In genomic region chr12:53251477-53252348, GRCh38 we compare ENCODE assay signal across 8 cellular contexts. TPM values are rescaled to one million over a fixed set of nuclear protein-coding genes. Genes with fewer than 3 reads are reported as not detected.
DNase-seq lines count a peak whose midpoint lies in the region; ATAC-seq and FAIRE-seq lines count a peak whose summit lies in the region.

No MANE protein-coding gene starts in this region.

- H3K27me3 ChIP-seq in MG63 (no peaks in the 10 kb centered on the region), trophoblast cell (ENCODE audit: insufficient read depth, low read length) (no peaks in the 10 kb centered on the region)

- peak overlapping the region; percentile 76 for H2AFZ ChIP-seq in trophoblast cell (ENCODE audit: insufficient read depth, low read length, poor library complexity)

- H3K27ac ChIP-seq in SK-N-MC: no peak overlapping the region
- H3K27ac ChIP-seq in trophoblast cell (ENCODE audit: low read depth, low read length): peak overlapping the region; percentile 78

- H3K79me2 ChIP-seq in trophoblast cell (ENCODE audit: control insufficient read depth, insufficient read depth, low read length, poor library complexity): peaks cover 3% of the 10 kb centered on the region

- peak overlapping the region; percentile 96 for H4K12ac ChIP-seq in trophoblast cell (ENCODE audit: low read depth, low read length)

- H2BK5ac ChIP-seq in trophoblast cell (ENCODE audit: low read depth, low read length, poor library complexity): peak overlapping the region; percentile 79

- peak; percentile 64 for DNase-seq in GDM1 (lab: John Stamatoyannopoulos, UW)
- peak; percentile 37 for DNase-seq in GOT3 (lab: John Stamatoyannopoulos, UW)
- peak; percentile 78 for DNase-seq in MG63
- DNase-seq in SK-N-MC (ENCODE audit: low read depth, low spot score): no peak
- peak; percentile 85 for DNase-seq in activated naive CD8-positive, alpha-beta T cell treated with anti-CD3 and anti-CD28 coated beads, Interleukin-2, amount 10 ng/mL, durations not matched to agents 7 days and 5 days
- peak; percentile 91 for DNase-seq in cardiac septum (ENCODE audit: low spot score)
- peak; percentile 84 to 91 for DNase-seq in trophoblast cell
- peak; percentile 93 for DNase-seq in urothelium cell line (ENCODE audit: low spot score)

- H4K91ac ChIP-seq in trophoblast cell (ENCODE audit: low read depth, low read length): peak overlapping the region; percentile 90

- ATAC-seq in activated naive CD8-positive, alpha-beta T cell treated with anti-CD3 and anti-CD28 coated beads, Interleukin-2, amount 10 ng/mL, durations not matched to agents 7 days and 5 days (ENCODE audit: low read depth): peak; percentile 85

- no CpG with 5 or more reads among the region's 51 CpGs for WGBS in trophoblast cell (ENCODE audit: extremely low coverage, insufficient coverage, insufficient read length)

- peak overlapping the region; percentile 87 for H3K9ac ChIP-seq in SK-N-MC (ENCODE audit: insufficient read length)
- peak overlapping the region; percentile 72 for H3K9ac ChIP-seq in trophoblast cell (ENCODE audit: low read length)

- H2BK12ac ChIP-seq in trophoblast cell (ENCODE audit: low read length): peak overlapping the region; percentile 52

- intact Hi-C loops in cardiac septum (cut with DNase I): loop anchor here (2.0 to 5.0 kb wide), 2 partner anchors 31 to 36 kb away; no protein-coding TSS in a partner anchor

- H3K4me3 ChIP-seq in MG63 (peak overlapping the region; percentile 76), SK-N-MC (peak overlapping the region; percentile 97), trophoblast cell (ENCODE audit: low read depth, low read length) (peak overlapping the region; percentile 88)

- H2AK5ac ChIP-seq in trophoblast cell (ENCODE audit: low read length): peak overlapping the region; percentile 62

- H3K4me2 ChIP-seq in trophoblast cell (ENCODE audit: low read length): peak overlapping the region; percentile 93

- no peaks in the 10 kb centered on the region for H3K27me3 Mint-ChIP-seq in activated naive CD8-positive, alpha-beta T cell treated with anti-CD3 and anti-CD28 coated beads, Interleukin-2, amount 10 ng/mL, durations not matched to agents 7 days and 5 days

- peaks cover 7% of the 10 kb centered on the region for H3K79me1 ChIP-seq in trophoblast cell (ENCODE audit: low read length)

- H3K4me3 Mint-ChIP-seq in activated naive CD8-positive, alpha-beta T cell treated with anti-CD3 and anti-CD28 coated beads, Interleukin-2, amount 10 ng/mL, durations not matched to agents 7 days and 5 days: peak overlapping the region; percentile 98

- H3K4me1 Mint-ChIP-seq in activated naive CD8-positive, alpha-beta T cell treated with anti-CD3 and anti-CD28 coated beads, Interleukin-2, amount 10 ng/mL, durations not matched to agents 7 days and 5 days: peaks cover 41% of the 10 kb centered on the region

- peaks cover 12 to 22% of the 10 kb centered on the region in 2 experiments for H3K4me1 ChIP-seq in trophoblast cell (ENCODE audit: control insufficient read depth in 1 of 2, insufficient read depth in 2 of 2, low read length in 2 of 2)

- H3K4ac ChIP-seq in trophoblast cell (ENCODE audit: low read depth, low read length): peak overlapping the region; percentile 49

- H3K9me3 ChIP-seq in MG63 (no peaks in the 10 kb centered on the region), SK-N-MC (ENCODE audit: low read depth, low read length) (no peaks in the 10 kb centered on the region), trophoblast cell (ENCODE audit: insufficient read depth, low read depth, low read length) (no peaks in the 10 kb centered on the region)

- H3K27ac Mint-ChIP-seq in activated naive CD8-positive, alpha-beta T cell treated with anti-CD3 and anti-CD28 coated beads, Interleukin-2, amount 10 ng/mL, durations not matched to agents 7 days and 5 days: peak overlapping the region; percentile 95

- no peaks in the 10 kb centered on the region for H3K9me3 Mint-ChIP-seq in activated naive CD8-positive, alpha-beta T cell treated with anti-CD3 and anti-CD28 coated beads, Interleukin-2, amount 10 ng/mL, durations not matched to agents 7 days and 5 days

- peak overlapping the region; percentile 83 for H3K18ac ChIP-seq in trophoblast cell (ENCODE audit: low read length)

- H3K23ac ChIP-seq in trophoblast cell (ENCODE audit: low read length): no peak overlapping the region

- FAIRE-seq in urothelium cell line (lab: Jason Lieb, UNC): no peak

- H3K36me3 Mint-ChIP-seq in activated naive CD8-positive, alpha-beta T cell treated with anti-CD3 and anti-CD28 coated beads, Interleukin-2, amount 10 ng/mL, durations not matched to agents 7 days and 5 days: peaks cover 4% of the 10 kb centered on the region

- peaks cover 14% of the 10 kb centered on the region for H3K36me3 ChIP-seq in MG63
- peaks cover 5% of the 10 kb centered on the region; the same call in 1 of the 2 replicates for H3K36me3 ChIP-seq in SK-N-MC (ENCODE audit: insufficient read depth, low read length)
- H3K36me3 ChIP-seq in trophoblast cell (ENCODE audit: control insufficient read depth in 1 of 2, insufficient read depth in 2 of 2, low read length in 2 of 2): peaks cover 11 to 13% of the 10 kb centered on the region in 2 experiments

- H2BK120ac ChIP-seq in trophoblast cell (ENCODE audit: insufficient read depth, low read length, poor library complexity): peak overlapping the region; percentile 56

- H4K8ac ChIP-seq in trophoblast cell (ENCODE audit: low read depth, low read length): peak overlapping the region; percentile 96

- POLR2A ChIA-PET in activated naive CD8-positive, alpha-beta T cell treated with anti-CD3 and anti-CD28 coated beads, Interleukin-2, amount 10 ng/mL, durations not matched to agents 7 days and 5 days (lab: Charles Lee): interaction anchor here (0.6 to 3.6 kb wide), 10 partner anchors 16 to 92 kb away, joined by 3 to 25 read pairs (median 10); partner anchors contain the start of genes CSAD, ESPL1 and ZNF740

- peak overlapping the region; percentile 94 for H3K14ac ChIP-seq in trophoblast cell (ENCODE audit: low read length)

RNA-seq across cellular contexts. Expression of gene ESPL1, which starts 16.4 kb away (rescaled TPM):
- total RNA-seq in MG63 (2014; rRNA removed; shearing (Covaris generic); ENCODE audit: low replicate concordance): 22.1 and 23.9 TPM in 2 replicates
- total RNA-seq in activated naive CD8-positive, alpha-beta T cell treated with anti-CD3 and anti-CD28 coated beads, Interleukin-2, amount 10 ng/mL, durations not matched to agents 7 days and 5 days: 10 to 100 TPM; 90.5 to 91.0 TPM
- total RNA-seq in cardiac septum: 0.16 TPM
- polyA plus RNA-seq in trophoblast cell (2013): 12.8 and 13.8 TPM in 2 replicates

RNA-seq across cellular contexts. Expression of gene RARG, which starts 19.7 kb away (rescaled TPM):
- 30.8 and 40.7 TPM in 2 replicates for total RNA-seq in MG63 (2014; rRNA removed; shearing (Covaris generic); ENCODE audit: low replicate concordance)
- total RNA-seq in activated naive CD8-positive, alpha-beta T cell treated with anti-CD3 and anti-CD28 coated beads, Interleukin-2, amount 10 ng/mL, durations not matched to agents 7 days and 5 days: 10 to 100 TPM; 38.1 to 40.3 TPM
- 21.2 TPM for total RNA-seq in cardiac septum
- polyA plus RNA-seq in trophoblast cell (2013): 9.8 and 10.0 TPM in 2 replicates

RNA-seq across cellular contexts. Expression of gene PFDN5, which starts 43.6 kb away (rescaled TPM):
- total RNA-seq in MG63 (2014; rRNA removed; shearing (Covaris generic); ENCODE audit: low replicate concordance): 412 and 629 TPM in 2 replicates
- total RNA-seq in activated naive CD8-positive, alpha-beta T cell treated with anti-CD3 and anti-CD28 coated beads, Interleukin-2, amount 10 ng/mL, durations not matched to agents 7 days and 5 days: 100 to 1,000 TPM; 388 to 425 TPM
- total RNA-seq in cardiac septum: 322 TPM
- 302 and 315 TPM in 2 replicates for polyA plus RNA-seq in trophoblast cell (2013)

RNA-seq across cellular contexts. Expression of gene ITGB7, which starts 44.7 kb away (rescaled TPM):
- 1.6 TPM in 1 of 2 replicates, not detected in the other for total RNA-seq in MG63 (2014; rRNA removed; shearing (Covaris generic); ENCODE audit: low replicate concordance)
- total RNA-seq in activated naive CD8-positive, alpha-beta T cell treated with anti-CD3 and anti-CD28 coated beads, Interleukin-2, amount 10 ng/mL, durations not matched to agents 7 days and 5 days: 100 to 1,000 TPM; 415 to 420 TPM
- total RNA-seq in cardiac septum: 1.4 TPM
- polyA plus RNA-seq in trophoblast cell (2013): 0.11 and 0.12 TPM in 2 replicates

RNA-seq across cellular contexts. Expression of gene MYG1, which starts 47.8 kb away (rescaled TPM):
- 30.8 and 42.8 TPM in 2 replicates for total RNA-seq in MG63 (2014; rRNA removed; shearing (Covaris generic); ENCODE audit: low replicate concordance)
- total RNA-seq in activated naive CD8-positive, alpha-beta T cell treated with anti-CD3 and anti-CD28 coated beads, Interleukin-2, amount 10 ng/mL, durations not matched to agents 7 days and 5 days: 10 to 100 TPM; 44.8 to 51.2 TPM
- 29.5 TPM for total RNA-seq in cardiac septum
- polyA plus RNA-seq in trophoblast cell (2013): 44.5 and 48.7 TPM in 2 replicates

Comparison
In these comparisons a context has a peak if more than half of its experiments do, and no peak if none do; other contexts are left out.
1. RNA of gene ESPL1, which starts 16.4 kb away (total RNA-seq): 90.5 to 91.0 TPM in activated naive CD8-positive, alpha-beta T cell treated with anti-CD3 and anti-CD28 coated beads, Interleukin-2, amount 10 ng/mL, durations not matched to agents 7 days and 5 days and 22.1 to 23.9 TPM in MG63; 0.16 TPM in cardiac septum (single experiment); every median in the first group is over 10 times any median in the second.
2. Peak in every context shown above with its lines, with median percentiles within 50 percentile points of each other: H3K4me3 ChIP-seq.